In genomic region chr14:74606727-74607126, GRCh38 we compare ENCODE assay signal across 14 cellular contexts.
"Had no signal": no experiment of that assay in that cellular context is flagged by ENCODE, and none has a peak within 500 bp of the region (broad histone marks: within the 10 kb centered on the region; RNA-seq: fewer than 3 reads in every experiment).

No MANE protein-coding gene starts in this region.

- H3K27me3 ChIP-seq: right atrium auricular region had no signal

- H3K36me3 ChIP-seq: adrenal gland, right atrium auricular region, transverse colon had no signal

- H3K27ac Mint-ChIP-seq: activated CD8-positive, alpha-beta T cell treated with anti-CD3 and anti-CD28 coated beads, Interleukin-2, amount 10 ng/mL, durations not matched to agents 7 days and 5 days; stimulated activated effector memory CD8-positive, alpha-beta T cell treated with anti-CD3 and anti-CD28 coated beads, Interleukin-12 subunit alpha, Interleukin-12 subunit beta, amount 100 ng/mL, for 72 hours had no signal

- ATAC-seq: activated CD8-positive, alpha-beta T cell treated with anti-CD3 and anti-CD28 coated beads, Interleukin-2, amount 10 ng/mL, durations not matched to agents 7 days and 5 days; esophagus mucosa; naive thymus-derived CD4-positive, alpha-beta T cell; stimulated activated effector memory CD8-positive, alpha-beta T cell treated with anti-CD3 and anti-CD28 coated beads, Interleukin-12 subunit alpha, Interleukin-12 subunit beta, amount 100 ng/mL, for 72 hours had no signal

- H3K9me3 ChIP-seq: adrenal gland, right atrium auricular region, transverse colon had no signal

- H3K27ac ChIP-seq: adrenal gland, right atrium auricular region, transverse colon had no signal

- H3K36me3 Mint-ChIP-seq: brain; naive thymus-derived CD4-positive, alpha-beta T cell; stimulated activated effector memory CD8-positive, alpha-beta T cell treated with anti-CD3 and anti-CD28 coated beads, Interleukin-12 subunit alpha, Interleukin-12 subunit beta, amount 100 ng/mL, for 72 hours had no signal

- H3K9me3 Mint-ChIP-seq: naive thymus-derived CD4-positive, alpha-beta T cell; stimulated activated effector memory CD8-positive, alpha-beta T cell treated with anti-CD3 and anti-CD28 coated beads, Interleukin-12 subunit alpha, Interleukin-12 subunit beta, amount 100 ng/mL, for 72 hours had no signal

- H3K4me3 Mint-ChIP-seq: activated CD8-positive, alpha-beta T cell treated with anti-CD3 and anti-CD28 coated beads, Interleukin-2, amount 10 ng/mL, durations not matched to agents 7 days and 5 days; brain; naive thymus-derived CD4-positive, alpha-beta T cell; stimulated activated effector memory CD8-positive, alpha-beta T cell treated with anti-CD3 and anti-CD28 coated beads, Interleukin-12 subunit alpha, Interleukin-12 subunit beta, amount 100 ng/mL, for 72 hours had no signal

- H3K4me3 ChIP-seq: adrenal gland, right atrium auricular region, transverse colon had no signal

- DNase-seq: activated CD8-positive, alpha-beta memory T cell treated with anti-CD3 and anti-CD28 coated beads, Interleukin-2, amount 50 U/mL, for 48 hours; activated CD8-positive, alpha-beta T cell treated with anti-CD3 and anti-CD28 coated beads, Interleukin-2, amount 10 ng/mL, durations not matched to agents 7 days and 5 days; activated naive CD4-positive, alpha-beta T cell treated with Interleukin-2 at 50 U/mL for 16 hours; adrenal gland; foreskin fibroblast; glutamatergic neuron; midbrain; naive thymus-derived CD4-positive, alpha-beta T cell; T1000; transverse colon had no signal
